In the genomic region with DNA sequence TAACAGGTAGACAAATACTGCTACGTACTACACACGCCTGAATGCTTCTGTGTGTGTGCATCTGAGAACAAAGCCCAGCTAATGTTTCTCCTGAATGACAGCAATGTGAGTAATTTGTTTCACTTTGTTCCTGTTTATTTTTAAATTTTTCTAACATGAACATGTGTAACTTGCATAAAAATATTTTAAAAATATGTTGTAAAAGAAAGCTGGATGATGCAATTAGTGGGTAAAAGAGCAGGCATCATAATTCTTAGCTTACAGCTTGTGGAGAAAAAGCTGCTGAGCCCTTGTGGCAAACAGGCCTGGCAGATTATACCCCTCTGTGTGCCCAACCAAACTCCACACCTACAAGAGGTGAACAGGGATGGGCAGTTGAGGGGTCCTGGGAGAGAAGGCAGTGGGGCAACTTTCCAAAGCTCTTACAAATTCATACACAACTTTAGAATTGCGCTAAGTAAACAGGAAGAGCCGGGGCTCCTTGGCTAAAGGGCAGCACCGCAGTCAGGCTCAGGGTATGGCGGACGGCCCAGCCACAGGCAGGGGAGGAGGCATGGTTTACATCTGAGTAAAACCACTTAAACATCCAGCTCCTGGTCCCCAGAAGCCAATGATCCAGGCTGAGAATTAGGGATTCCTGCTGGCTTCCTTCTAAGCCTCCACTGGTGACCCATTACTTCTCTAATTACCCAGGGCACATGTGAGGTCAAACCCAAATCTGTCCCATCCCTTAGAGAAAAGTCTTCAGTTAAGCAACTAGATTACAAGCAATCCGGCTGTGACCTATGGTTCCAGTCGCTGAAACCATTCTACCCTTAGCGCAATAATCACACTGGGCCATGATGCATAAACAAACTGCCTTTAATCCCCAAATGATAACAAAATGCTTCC, we compare ENCODE assay signal across 10 cellular contexts. TPM values are rescaled to one million over a fixed set of nuclear protein-coding genes. Genes with fewer than 3 reads are reported as not detected.
DNase-seq lines count a peak whose midpoint lies in the region; ATAC-seq and TF ChIP-seq lines count a peak whose summit lies in the region.
"Had no signal": no experiment of that assay in that cellular context is flagged by ENCODE, and none has a peak within 500 bp of the region (broad histone marks: within the 10 kb centered on the region; RNA-seq: fewer than 3 reads in every experiment).

No MANE protein-coding gene starts in this region.

- peak overlapping the region; percentile 70 to 94 (median 92) for H3K27ac Mint-ChIP-seq in brain
- H3K27ac Mint-ChIP-seq: stimulated activated naive B cell treated with anti-CD40 and anti-IgM and Interleukin-4, amounts not matched to agents 10 μg/mL and 1 μg/mL and 100 μg/mL, for 72 hours had no signal

- TF ChIP-seq CTCF in HFF-Myc (IDR thresholded peaks at IDR 0.05; ENCODE audit: low read depth, low read length, missing control alignments) (no peak), brain (conservative IDR thresholded peaks at IDR 0.05) (no peak), BE2C (IDR thresholded peaks at IDR 0.05; ENCODE audit: low read depth, low read length) (no peak)

- no peaks in the 10 kb centered on the region for H3K36me3 ChIP-seq in skeletal muscle tissue (ENCODE audit: control insufficient read depth in 3 of 3, insufficient read depth in 3 of 3, low read length in 3 of 3)
- no peaks in the 10 kb centered on the region for H3K36me3 ChIP-seq in BE2C

- H3K9me3 ChIP-seq in skeletal muscle tissue (ENCODE audit: control insufficient read depth in 3 of 3, low read length in 3 of 3) = peaks cover 0 to under 1% (median 0%) of the 10 kb centered on the region in 3 donors
- no peaks in the 10 kb centered on the region for H3K9me3 ChIP-seq in BE2C

- ATAC-seq in HG02870 (IDR thresholded peaks at IDR 0.05; ENCODE audit: unreplicated experiment) = no peak
- ATAC-seq in GM19351 (IDR thresholded peaks at IDR 0.05; ENCODE audit: unreplicated experiment) = no peak
- ATAC-seq: K562; stimulated activated naive B cell treated with anti-CD40 and anti-IgM and Interleukin-4, amounts not matched to agents 10 μg/mL and 1 μg/mL and 100 μg/mL, for 72 hours had no signal

- H3K4me1 Mint-ChIP-seq in brain = peaks cover 65% of the 10 kb centered on the region
- H3K4me1 Mint-ChIP-seq: stimulated activated naive B cell treated with anti-CD40 and anti-IgM and Interleukin-4, amounts not matched to agents 10 μg/mL and 1 μg/mL and 100 μg/mL, for 72 hours had no signal

- peak overlapping the region in 2 of 3 donors; percentile 8 to 43 for H3K9ac ChIP-seq in skeletal muscle tissue (ENCODE audit: low read depth in 1 of 3, low read length in 3 of 3)

- peaks cover 18 to 43% (median 29%) of the 10 kb centered on the region in 5 experiments for H3K9me3 Mint-ChIP-seq in brain

- DNase-seq in HFF-Myc (ENCODE audit: extremely low read depth, low read depth) = peak; percentile 61
- DNase-seq in iPS-NIHi11 (ENCODE audit: low spot score) = peak; percentile 48
- no peak for DNase-seq in BE2C
- DNase-seq in C1 segment of cervical spinal cord (lab: John Stamatoyannopoulos, UW) = no peak
- DNase-seq: stimulated activated naive B cell treated with anti-CD40 and anti-IgM and Interleukin-4, amounts not matched to agents 10 μg/mL and 1 μg/mL and 100 μg/mL, for 72 hours had no signal

- H3K4me3 Mint-ChIP-seq in brain = peak overlapping the region; percentile 49 to 77 (median 66)
- H3K4me3 Mint-ChIP-seq: stimulated activated naive B cell treated with anti-CD40 and anti-IgM and Interleukin-4, amounts not matched to agents 10 μg/mL and 1 μg/mL and 100 μg/mL, for 72 hours had no signal

- H3K4me1 ChIP-seq in skeletal muscle tissue (ENCODE audit: control insufficient read depth in 3 of 3, insufficient read depth in 3 of 3, low read length in 3 of 3) (peaks cover 27 to 42% (median 38%) of the 10 kb centered on the region in 3 donors), BE2C (peaks cover 8% of the 10 kb centered on the region)

- peak overlapping the region; percentile 80 for H3K27ac ChIP-seq in skeletal muscle tissue (ENCODE audit: low read depth, low read length)

- H3K27me3 Mint-ChIP-seq in brain = peaks cover 2% of the 10 kb centered on the region

- H3K36me3 Mint-ChIP-seq in brain = peaks cover 53% of the 10 kb centered on the region
- H3K36me3 Mint-ChIP-seq: stimulated activated naive B cell treated with anti-CD40 and anti-IgM and Interleukin-4, amounts not matched to agents 10 μg/mL and 1 μg/mL and 100 μg/mL, for 72 hours had no signal

- H3K27me3 ChIP-seq in skeletal muscle tissue (ENCODE audit: control insufficient read depth in 3 of 3, insufficient read depth in 3 of 3, low read length in 3 of 3) (peaks cover 9 to 31% (median 11%) of the 10 kb centered on the region in 3 donors), BE2C (no peaks in the 10 kb centered on the region)

- H3K4me3 ChIP-seq in HFF-Myc (replicated peaks; ENCODE audit: low read depth, low read length) (peak overlapping the region; percentile 7; the same call in 1 of the 2 replicates), skeletal muscle tissue (ENCODE audit: low read length in 3 of 3) (no peak overlapping the region), BE2C (ENCODE audit: low read depth, low read length) (no peak overlapping the region)
- H3K4me3 ChIP-seq: K562 had no signal

RNA-seq across cellular contexts. Expression of gene PXDN, which starts 14.0 kb away (rescaled TPM):
- 6.9 TPM for polyA plus RNA-seq in brain (ENCODE audit: insufficient read depth, low read depth, low replicate concordance)
- total RNA-seq in skeletal muscle tissue = 106 TPM
- polyA plus RNA-seq in BE2C (2012; ENCODE audit: insufficient read depth, insufficient read length, low read depth) = 7.4 TPM
- polyA plus RNA-seq: K562 had no signal

Comparison
In these comparisons a context has a peak if more than half of its experiments do, and no peak if none do; other contexts are left out.
1. DNase-seq: peak in HFF-Myc (single experiment) and iPS-NIHi11 (single experiment); none in BE2C (single experiment) and C1 segment of cervical spinal cord (0 of 14).